In the genomic region with DNA sequence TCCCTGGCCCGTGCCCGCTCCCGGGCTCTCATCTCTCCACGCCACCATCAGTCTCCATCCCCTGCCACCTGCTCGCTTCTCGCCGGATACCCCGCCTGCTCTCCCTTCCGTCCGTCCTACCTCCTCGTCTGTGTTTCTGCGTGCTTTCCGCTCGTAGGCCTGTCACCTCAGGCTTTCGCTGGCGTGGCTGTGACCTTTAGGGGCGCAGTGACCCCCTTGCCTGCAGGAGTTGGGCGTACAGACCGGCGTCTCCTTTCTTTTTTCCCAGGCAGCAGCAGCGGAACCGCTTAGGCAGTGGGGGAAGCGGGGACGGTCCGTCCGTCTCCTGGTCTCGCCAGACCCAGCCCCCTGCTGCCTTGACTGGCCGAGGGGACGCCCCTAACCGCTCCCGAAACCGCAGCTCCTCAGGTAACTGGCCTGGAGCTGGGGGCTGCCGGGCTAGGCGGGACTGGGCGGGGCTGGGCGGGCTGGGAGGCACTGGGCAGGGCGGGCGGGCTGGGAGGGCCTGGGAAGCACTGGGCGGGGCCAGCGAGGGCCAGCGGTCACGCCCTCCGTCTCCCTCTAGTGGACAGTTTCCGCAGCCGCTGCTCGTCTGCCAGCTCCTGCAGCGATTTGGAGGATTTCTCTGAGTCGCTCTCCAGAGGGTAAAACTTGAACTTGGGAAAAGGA, we compare ENCODE assay signal across 8 cellular contexts. TPM values are rescaled to one million over a fixed set of nuclear protein-coding genes. Genes with fewer than 3 reads are reported as not detected.
A peak's percentile ranks its signal among the peaks of the same experiment; 100 is the strongest.
DNase-seq lines count a peak whose midpoint lies in the region; ATAC-seq and TF ChIP-seq lines count a peak whose summit lies in the region.

No MANE protein-coding gene starts in this region.

- peak overlapping the region; percentile 36 for H3K4me3 ChIP-seq in astrocyte of the cerebellum (ENCODE audit: low read depth, low read length)

- TF ChIP-seq CTCF in astrocyte of the cerebellum (IDR thresholded peaks at IDR 0.05; ENCODE audit: low read depth, low read length, missing control alignments): peak; percentile 78

- peak; percentile 52 for ATAC-seq in GM21526 (IDR thresholded peaks at IDR 0.05; ENCODE audit: low FRiP score, unreplicated experiment)
- peak; percentile 88 for ATAC-seq in sciatic nerve

- DNase-seq in AML-193 (lab: John Stamatoyannopoulos, UW) (peak; percentile 57 to 70), NCI-H128 (lab: John Stamatoyannopoulos, UW; ENCODE audit: unreplicated experiment) (peak; percentile 68), T1000 (lab: John Stamatoyannopoulos, UW) (peak; percentile 76), astrocyte of the cerebellum (ENCODE audit: low read depth) (peak; percentile 62), hypothalamus (lab: John Stamatoyannopoulos, UW) (peak in 49 of 51 donors; percentile 12 to 90 (median 69)), sciatic nerve (ENCODE audit: low spot score) (peak; percentile 90), mesenteric fat pad (ENCODE audit: low spot score) (no peak)

- intact Hi-C loops in sciatic nerve (cut with DNase I): no loop called here

- in situ Hi-C loops in astrocyte of the cerebellum (cut with HindIII; ENCODE audit: low sequenced_read_pairs): no loop called here

RNA-seq across cellular contexts. Expression of gene PGLYRP1, which starts 6.3 kb away (rescaled TPM):
- total RNA-seq in sciatic nerve (3.2 TPM), mesenteric fat pad (1.6 TPM)

RNA-seq across cellular contexts. Expression of gene CCDC61, which starts 21.3 kb away (rescaled TPM):
- total RNA-seq in sciatic nerve (17.8 TPM), mesenteric fat pad (9.8 TPM)

RNA-seq across cellular contexts. Expression of gene IGFL4, which starts 24.2 kb away (rescaled TPM):
- total RNA-seq in sciatic nerve: 0.94 TPM
- total RNA-seq in mesenteric fat pad: not detected

RNA-seq across cellular contexts. Expression of gene NOVA2, which starts 42.9 kb away (rescaled TPM):
- 9.9 TPM for total RNA-seq in sciatic nerve
- 15.4 TPM for total RNA-seq in mesenteric fat pad
